ENCODE assay signal across 13 cellular contexts in the genomic region with DNA sequence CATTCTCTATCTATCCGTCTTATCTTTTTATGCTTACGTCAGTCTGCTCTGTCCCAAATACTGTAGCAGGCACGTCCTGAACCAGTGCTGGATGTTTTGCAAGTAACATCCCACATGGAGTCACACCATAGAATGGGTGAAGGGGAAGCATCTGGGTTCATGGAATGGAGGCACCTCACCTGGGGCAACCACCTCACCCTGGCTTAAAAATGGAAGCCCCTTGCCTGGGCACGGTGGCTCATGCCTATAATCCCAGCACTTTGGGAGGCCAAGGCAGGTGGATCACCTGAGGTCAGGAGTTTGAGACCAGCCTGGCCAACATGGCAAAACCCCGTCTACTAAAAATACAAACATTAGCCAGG. TPM values are rescaled to one million over a fixed set of nuclear protein-coding genes. Genes with fewer than 3 reads are reported as not detected.
DNase-seq lines count a peak whose midpoint lies in the region; ATAC-seq, FAIRE-seq and TF ChIP-seq lines count a peak whose summit lies in the region.
"Not testable (repeated sequence)": the region's sequence is repeated elsewhere in the genome, so short reads cannot be mapped to it uniquely, and the experiment has no call there.
"Had no signal": no experiment of that assay in that cellular context is flagged by ENCODE, and none has a peak within 500 bp of the region (broad histone marks: within the 10 kb centered on the region; RNA-seq: fewer than 3 reads in every experiment).

No MANE protein-coding gene starts in this region.

- no CpG with 5 or more reads among the region's 5 CpGs for WGBS in H9 (ENCODE audit: extremely low coverage, insufficient read length, low lambda C conversion rate)
- 3% methylated on average over 5 of the region's 5 CpGs for WGBS in K562 (ENCODE audit: insufficient coverage, low coverage, missing lambda C conversion rate)

- not testable (repeated sequence) for H3K4me1 Mint-ChIP-seq in H9; natural killer cell treated with Interleukin-12 subunit alpha and Interleukin-12 subunit beta and Interleukin-15 and Interleukin-18, amount 100 ng/mL, for 72 hours (ENCODE audit: low read depth in 2 of 2)

- POLR2A ChIA-PET in GM10248 (lab: Yijun Ruan, JAX) = not testable (repeated sequence)
- POLR2A ChIA-PET in K562 (lab: Yijun Ruan, JAX) = interaction anchor here (0.8 kb wide), 1 partner anchor 9 kb away, joined by 3 read pairs; no protein-coding TSS in a partner anchor

- H3K9me1 ChIP-seq in K562 (ENCODE audit: control insufficient read depth, insufficient read depth, low read length) = not testable (repeated sequence)

- H3K36me3 ChIP-seq in K562 (ENCODE audit: control insufficient read depth, insufficient read depth, low read length) = not testable (repeated sequence)

- not testable (repeated sequence) for ATAC-seq in K562; natural killer cell treated with Interleukin-12 subunit alpha and Interleukin-12 subunit beta and Interleukin-15 and Interleukin-18, amount 100 ng/mL, for 72 hours; sciatic nerve

- not testable (repeated sequence) for H3K14ac ChIP-seq in H9 (ENCODE audit: insufficient read depth, low read length)

- H3K79me2 ChIP-seq in H9 (ENCODE audit: insufficient read depth, low read length); K562 (ENCODE audit: control insufficient read depth, insufficient read depth, low read length): not testable (repeated sequence)

- H3K4me3 Mint-ChIP-seq in H9; natural killer cell treated with Interleukin-12 subunit alpha and Interleukin-12 subunit beta and Interleukin-15 and Interleukin-18, amount 100 ng/mL, for 72 hours: not testable (repeated sequence)

- H3K4me2 ChIP-seq in H9 (ENCODE audit: insufficient read depth, insufficient read length, low read length); K562 (ENCODE audit: insufficient read depth, low read length): not testable (repeated sequence)

- not testable (repeated sequence) for H2BK12ac ChIP-seq in H9 (ENCODE audit: insufficient read length, low read depth, low read length)

- H3K23me2 ChIP-seq in H9 (ENCODE audit: insufficient read length, low read depth, low read length, poor library complexity, severe bottlenecking) = not testable (repeated sequence)

- peaks cover 90% of the 10 kb centered on the region for H3K27me3 Mint-ChIP-seq in H9 (ENCODE audit: low read depth)
- H3K27me3 Mint-ChIP-seq in natural killer cell treated with Interleukin-12 subunit alpha and Interleukin-12 subunit beta and Interleukin-15 and Interleukin-18, amount 100 ng/mL, for 72 hours = peaks cover 5 to 16% of the 10 kb centered on the region in 2 donors

- H4K91ac ChIP-seq in H9 (ENCODE audit: insufficient read length, low read depth, low read length) = not testable (repeated sequence)

- not testable (repeated sequence) for TF ChIP-seq POLR2A in K562 (conservative IDR thresholded peaks at IDR 0.05)

- not testable (repeated sequence) for H4K8ac ChIP-seq in H9 (replicated peaks; ENCODE audit: insufficient read length, low read depth, low read length)

- H3K18ac ChIP-seq in H9 (ENCODE audit: insufficient read length, low read depth, low read length) = not testable (repeated sequence)

- H3K9me3 Mint-ChIP-seq in H9; natural killer cell treated with Interleukin-12 subunit alpha and Interleukin-12 subunit beta and Interleukin-15 and Interleukin-18, amount 100 ng/mL, for 72 hours: not testable (repeated sequence)

- H3K36me3 Mint-ChIP-seq in H9 (ENCODE audit: insufficient read depth in 1 of 3, low read depth in 3 of 3); natural killer cell treated with Interleukin-12 subunit alpha and Interleukin-12 subunit beta and Interleukin-15 and Interleukin-18, amount 100 ng/mL, for 72 hours: not testable (repeated sequence)

- intact Hi-C loops in K562 (cut with micrococcal nuclease); cardiac septum (cut with DNase I); sciatic nerve (cut with DNase I): not testable (repeated sequence)

- H3K56ac ChIP-seq in H9 (ENCODE audit: insufficient read length, low read depth, low read length) = not testable (repeated sequence)

- not testable (repeated sequence) for H3K4me3 ChIP-seq in K562

- not testable (repeated sequence) for BruUV-seq in K562 (replicated peaks; lab: Mats Ljungman, UMichigan)

- not testable (repeated sequence) for H3K27ac ChIP-seq in H9 (ENCODE audit: insufficient read length, low read depth, low read length); K562 (ENCODE audit: extremely low read depth, low read depth, low read length)

- H3K4ac ChIP-seq in H9 (ENCODE audit: low read depth, low read length) = not testable (repeated sequence)

- not testable (repeated sequence) for H3K27me3 ChIP-seq in H9 (ENCODE audit: insufficient read depth, low read length)
- H3K27me3 ChIP-seq in K562 (ENCODE audit: control insufficient read depth in 2 of 2, insufficient read depth in 2 of 2, low read length in 2 of 2) = peaks cover 40 to 89% of the 10 kb centered on the region in 2 experiments

- not testable (repeated sequence) for H4K20me1 ChIP-seq in H9 (ENCODE audit: control insufficient read depth, insufficient read depth, insufficient read length); K562 (replicated peaks; ENCODE audit: control insufficient read depth, insufficient read depth, low read length)

- TF ChIP-seq EP300 in K562 (IDR thresholded peaks at IDR 0.05; ENCODE audit: low read length) = not testable (repeated sequence)

- H3K79me1 ChIP-seq in H9 (ENCODE audit: insufficient read depth, low read depth, low read length, poor library complexity, severe bottlenecking) = not testable (repeated sequence)

- CTCF ChIA-PET in GM10248 (lab: Yijun Ruan, JAX); K562 (lab: Yijun Ruan, JAX; ENCODE audit: low intra/inter-chr PET ratio): not testable (repeated sequence)

- not testable (repeated sequence) for H2BK5ac ChIP-seq in H9 (ENCODE audit: insufficient read length, low read length)

- not testable (repeated sequence) for H3K4me1 ChIP-seq in H9 (ENCODE audit: insufficient read depth, low read length)
- H3K4me1 ChIP-seq in K562 (replicated peaks in 1 of 2; ENCODE audit: control insufficient read depth in 2 of 2, insufficient read depth in 2 of 2, low read length in 2 of 2) = peaks cover 0 to 16% of the 10 kb centered on the region in 2 experiments; a peak in 2 of 5 replicates

- H3K27ac Mint-ChIP-seq in H9; natural killer cell treated with Interleukin-12 subunit alpha and Interleukin-12 subunit beta and Interleukin-15 and Interleukin-18, amount 100 ng/mL, for 72 hours: not testable (repeated sequence)

- not testable (repeated sequence) for TF ChIP-seq CTCF in GM10248 (IDR thresholded peaks at IDR 0.05; ENCODE audit: control extremely low read depth, extremely low read depth, low read depth, missing control alignments); H9 (conservative IDR thresholded peaks at IDR 0.05); K562 (IDR thresholded peaks at IDR 0.05 in 2 of 3, conservative IDR thresholded peaks at IDR 0.05 in 1 of 3; ENCODE audit: insufficient read depth in 2 of 3, low read depth in 1 of 3, low read length in 3 of 3)

- FAIRE-seq in K562 (lab: Jason Lieb, UNC) = not testable (repeated sequence)

- H2BK120ac ChIP-seq in H9 (ENCODE audit: low read depth, low read length, poor library complexity, severe bottlenecking) = not testable (repeated sequence)

- not testable (repeated sequence) for TF ChIP-seq RAD21 in K562 (CRISPR knock-in tag; conservative IDR thresholded peaks at IDR 0.05 in 1 of 2, IDR thresholded peaks at IDR 0.05 in 1 of 2)

- not testable (repeated sequence) for H2BK15ac ChIP-seq in H9 (ENCODE audit: low read depth, low read length)

- not testable (repeated sequence) for H3K9me3 ChIP-seq in H9 (ENCODE audit: control insufficient read depth, low read depth, low read length); K562 (replicated peaks; ENCODE audit: control insufficient read depth, insufficient read depth, low read depth, low read length)

- H3T11ph ChIP-seq in H9 (ENCODE audit: low read length) = not testable (repeated sequence)

- not testable (repeated sequence) for H2AFZ ChIP-seq in H9 (ENCODE audit: low read length); K562 (ENCODE audit: low read depth, low read length)

- not testable (repeated sequence) for H3K23ac ChIP-seq in H9 (ENCODE audit: insufficient read length, low read depth, low read length)

- DNase-seq in GM10248 (ENCODE audit: extremely low spot score) (peak; percentile 8), H9 (peak; percentile 5), cardiac septum (ENCODE audit: low spot score) (peak; percentile 50), iPS-NIHi7 (ENCODE audit: extremely low spot score) (peak; percentile 8), sciatic nerve (ENCODE audit: low spot score) (peak; percentile 7)
- not testable (repeated sequence) for DNase-seq in K562 (ENCODE audit: extremely low read depth in 1 of 4, low spot score in 3 of 4)
- DNase-seq in natural killer cell treated with Interleukin-12 subunit alpha and Interleukin-12 subunit beta and Interleukin-15 and Interleukin-18, amount 100 ng/mL, for 72 hours (ENCODE audit: low spot score) = peak; percentile 58

- H2BK20ac ChIP-seq in H9 (ENCODE audit: low read depth, low read length, poor library complexity, severe bottlenecking) = not testable (repeated sequence)

- H3K9ac ChIP-seq in H9 (ENCODE audit: extremely low read depth, insufficient read length, low read length); K562 (ENCODE audit: insufficient read depth in 1 of 2, low read depth in 2 of 2, low read length in 2 of 2): not testable (repeated sequence)

- in situ Hi-C loops in K562 (cut with MboI) = not testable (repeated sequence)

- not testable (repeated sequence) for H2AK5ac ChIP-seq in H9 (ENCODE audit: insufficient read length, low read length)

- not testable (repeated sequence) for H4K5ac ChIP-seq in H9 (ENCODE audit: insufficient read length, low read depth, low read length)

RNA-seq across cellular contexts. Expression of gene WNT3A, which starts 12.9 kb away (rescaled TPM):
- total RNA-seq in H9 (2021) (0.17 and 0.20 TPM in 2 replicates), K562 (2014; rRNA removed) (not detected in 2 replicates), K562 (2014; rRNA removed; fragmentation: Illumina TruSeq; extraction: Trizol) (not detected in 2 replicates), K562 (2015; rRNA removed; fragmentation: Illumina TruSeq; extraction: Trizol) (not detected in 2 replicates), K562 (2021) (not detected in 2 replicates), cardiac septum (not detected), sciatic nerve (not detected)
- not detected in 2 replicates for total RNA-seq in K562 (2011; cell fraction: chromatin; rRNA removed; ENCODE audit: low replicate concordance)
- not detected in 2 replicates for total RNA-seq in K562 (2011; cell fraction: nucleolus; rRNA removed)
- not detected in 2 replicates for total RNA-seq in K562 (2011; cell fraction: nucleoplasm; rRNA removed)
- polyA plus RNA-seq in K562 (2011; rRNA removed) (not detected in 2 replicates), K562 (2014; fragmentation: Illumina TruSeq; extraction: Trizol) (not detected in 2 replicates), K562 (2014; fragmentation: Nextera tagmentation; extraction: Ambion mirVana) (not detected), K562 (2014; rRNA removed) (not detected in 2 replicates)
- not detected in 2 replicates for polyA plus RNA-seq in K562 (2011; cell fraction: cytosol; rRNA removed)
- polyA plus RNA-seq in K562 (2011; cell fraction: nucleus; rRNA removed) = not detected in 2 replicates
- not detected in 2 replicates for polyA plus RNA-seq in K562 (2012)
- polyA minus RNA-seq in K562 (2011; rRNA and poly(A)+ RNA removed) = not detected in 2 replicates
- not detected in 2 replicates for polyA minus RNA-seq in K562 (2011; cell fraction: cytosol; rRNA and poly(A)+ RNA removed)
- not detected in 2 replicates for polyA minus RNA-seq in K562 (2011; cell fraction: nucleus; rRNA and poly(A)+ RNA removed)
- total RNA-seq in natural killer cell treated with Interleukin-12 subunit alpha and Interleukin-12 subunit beta and Interleukin-15 and Interleukin-18, amount 100 ng/mL, for 72 hours = not detected
- total RNA-seq: A172, B cell, Calu3, GM12878 had no signal
- polyA plus RNA-seq: A549, BJ had no signal
